Comparison of ENCODE assay signal across 8 cellular contexts in the genomic region with DNA sequence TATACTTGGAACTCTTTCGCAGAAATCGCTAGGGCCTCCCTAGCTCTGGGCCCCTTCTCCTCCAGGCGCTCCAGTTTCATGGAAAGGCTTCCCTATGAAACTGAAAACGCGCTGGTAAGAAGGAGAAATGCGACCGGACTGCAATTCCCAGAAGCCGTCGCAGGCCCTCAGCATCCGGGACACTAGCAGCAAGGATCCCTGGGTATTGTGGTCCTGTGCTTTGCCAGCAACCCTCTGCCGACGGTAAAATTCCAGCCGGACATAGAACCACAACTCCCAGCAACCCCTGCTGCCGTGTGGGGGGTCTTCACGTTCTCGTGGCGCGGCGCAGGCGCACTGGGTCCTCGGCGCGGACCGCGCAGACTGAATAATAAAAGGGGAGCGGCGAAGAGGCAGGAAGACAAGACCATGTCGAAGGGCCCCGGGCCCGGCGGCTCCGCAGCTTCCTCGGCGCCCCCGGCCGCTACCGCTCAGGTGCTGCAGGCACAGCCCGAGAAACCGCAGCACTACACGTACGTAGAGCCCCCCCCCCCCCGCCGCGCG. TPM values are rescaled to one million over a fixed set of nuclear protein-coding genes. Genes with fewer than 3 reads are reported as not detected.
DNase-seq lines count a peak whose midpoint lies in the region; ATAC-seq lines count a peak whose summit lies in the region.

A gene with protein sequence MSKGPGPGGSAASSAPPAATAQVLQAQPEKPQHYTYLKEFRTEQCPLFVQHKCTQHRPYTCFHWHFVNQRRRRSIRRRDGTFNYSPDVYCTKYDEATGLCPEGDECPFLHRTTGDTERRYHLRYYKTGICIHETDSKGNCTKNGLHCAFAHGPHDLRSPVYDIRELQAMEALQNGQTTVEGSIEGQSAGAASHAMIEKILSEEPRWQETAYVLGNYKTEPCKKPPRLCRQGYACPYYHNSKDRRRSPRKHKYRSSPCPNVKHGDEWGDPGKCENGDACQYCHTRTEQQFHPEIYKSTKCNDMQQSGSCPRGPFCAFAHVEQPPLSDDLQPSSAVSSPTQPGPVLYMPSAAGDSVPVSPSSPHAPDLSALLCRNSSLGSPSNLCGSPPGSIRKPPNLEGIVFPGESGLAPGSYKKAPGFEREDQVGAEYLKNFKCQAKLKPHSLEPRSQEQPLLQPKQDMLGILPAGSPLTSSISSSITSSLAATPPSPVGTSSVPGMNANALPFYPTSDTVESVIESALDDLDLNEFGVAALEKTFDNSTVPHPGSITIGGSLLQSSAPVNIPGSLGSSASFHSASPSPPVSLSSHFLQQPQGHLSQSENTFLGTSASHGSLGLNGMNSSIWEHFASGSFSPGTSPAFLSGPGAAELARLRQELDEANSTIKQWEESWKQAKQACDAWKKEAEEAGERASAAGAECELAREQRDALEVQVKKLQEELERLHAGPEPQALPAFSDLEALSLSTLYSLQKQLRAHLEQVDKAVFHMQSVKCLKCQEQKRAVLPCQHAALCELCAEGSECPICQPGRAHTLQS (plus strand): TSS at position 334 of the 543 bp plus-strand sequence. CDS start 75 bp downstream, at position 409.

- ATAC-seq in activated T-cell treated with anti-CD3 and anti-CD28 coated beads, Interleukin-2, amount 50 U/mL, for 72 hours (replicated peaks in 1 of 2): peak; percentile 72 to 74
- ATAC-seq in esophagus mucosa: peak; percentile 86

- H3K9ac ChIP-seq in mucosa of stomach (ENCODE audit: low read length): peak within 1 kb of the TSS; percentile 82

- H3K9me3 ChIP-seq in mucosa of stomach (ENCODE audit: control insufficient read depth, low read length): no peaks in the 10 kb centered on the region

- no peaks in the 10 kb centered on the region for H3K27me3 ChIP-seq in mucosa of stomach (ENCODE audit: control insufficient read depth, insufficient read depth, low read length)

- peak within 1 kb of the TSS; percentile 90 for H3K4me3 Mint-ChIP-seq in activated T-cell treated with anti-CD3 and anti-CD28 coated beads, Interleukin-2, amount 50 U/mL, for 72 hours

- H3K36me3 Mint-ChIP-seq in activated T-cell treated with anti-CD3 and anti-CD28 coated beads, Interleukin-2, amount 50 U/mL, for 72 hours (ENCODE audit: insufficient read depth in 2 of 2): peaks cover 2 to 11% of the 10 kb centered on the region in 2 donors

- peaks cover 57% of the 10 kb centered on the region for H3K4me1 Mint-ChIP-seq in activated T-cell treated with anti-CD3 and anti-CD28 coated beads, Interleukin-2, amount 50 U/mL, for 72 hours (ENCODE audit: low read depth)

- H3K9me3 Mint-ChIP-seq in activated T-cell treated with anti-CD3 and anti-CD28 coated beads, Interleukin-2, amount 50 U/mL, for 72 hours: no peaks in the 10 kb centered on the region

- H3K27ac Mint-ChIP-seq in activated T-cell treated with anti-CD3 and anti-CD28 coated beads, Interleukin-2, amount 50 U/mL, for 72 hours: peak within 1 kb of the TSS; percentile 98

- H3K4me3 ChIP-seq in mucosa of stomach (ENCODE audit: low read length): peak within 1 kb of the TSS; percentile 56

- DNase-seq in DMS153 treated with DMSO at 0.1 percent for 48 hours (lab: John Stamatoyannopoulos, UW; ENCODE audit: unreplicated experiment): peak; percentile 97
- peak; percentile 94 for DNase-seq in GOT3 (lab: John Stamatoyannopoulos, UW)
- peak; percentile 100 for DNase-seq in LHCN-M2 (ENCODE audit: low read depth)
- DNase-seq in RKO (ENCODE audit: low spot score): peak; percentile 99
- DNase-seq in activated T-cell treated with anti-CD3 and anti-CD28 coated beads, Interleukin-2, amount 50 U/mL, for 72 hours: peak; percentile 95 to 96
- DNase-seq in stimulated activated CD8-positive, alpha-beta memory T cell treated with anti-CD3 and anti-CD28 coated beads, Interleukin-4, amount 100 ng/mL, for 4 hours (ENCODE audit: low read depth in 2 of 2, low spot score in 1 of 2): peak; percentile 90 to 95

- H3K4me1 ChIP-seq in mucosa of stomach (ENCODE audit: control insufficient read depth, insufficient read depth, low read length): peaks cover 33% of the 10 kb centered on the region

- H3K27me3 Mint-ChIP-seq in activated T-cell treated with anti-CD3 and anti-CD28 coated beads, Interleukin-2, amount 50 U/mL, for 72 hours (ENCODE audit: low read depth): no peaks in the 10 kb centered on the region

- no peaks in the 10 kb centered on the region for H3K36me3 ChIP-seq in mucosa of stomach (ENCODE audit: control insufficient read depth, insufficient read depth, low read length)

RNA-seq across cellular contexts. Expression of the gene that starts here (rescaled TPM):
- 18.8 and 32.5 TPM in 2 replicates for total RNA-seq in LHCN-M2 (2014; rRNA removed)
- polyA plus RNA-seq in LHCN-M2 (2012): 12.9 TPM
- total RNA-seq in activated T-cell treated with anti-CD3 and anti-CD28 coated beads, Interleukin-2, amount 50 U/mL, for 72 hours: 10 to 100 TPM; 20.7 to 22.6 TPM
- 17.3 TPM for total RNA-seq in esophagus mucosa

Comparison
In these comparisons a context has a peak if more than half of its experiments do, and no peak if none do; other contexts are left out.
1. Peak in every context shown above with its lines: DNase-seq, ATAC-seq and H3K4me3 ChIP-seq.